In the genomic region with DNA sequence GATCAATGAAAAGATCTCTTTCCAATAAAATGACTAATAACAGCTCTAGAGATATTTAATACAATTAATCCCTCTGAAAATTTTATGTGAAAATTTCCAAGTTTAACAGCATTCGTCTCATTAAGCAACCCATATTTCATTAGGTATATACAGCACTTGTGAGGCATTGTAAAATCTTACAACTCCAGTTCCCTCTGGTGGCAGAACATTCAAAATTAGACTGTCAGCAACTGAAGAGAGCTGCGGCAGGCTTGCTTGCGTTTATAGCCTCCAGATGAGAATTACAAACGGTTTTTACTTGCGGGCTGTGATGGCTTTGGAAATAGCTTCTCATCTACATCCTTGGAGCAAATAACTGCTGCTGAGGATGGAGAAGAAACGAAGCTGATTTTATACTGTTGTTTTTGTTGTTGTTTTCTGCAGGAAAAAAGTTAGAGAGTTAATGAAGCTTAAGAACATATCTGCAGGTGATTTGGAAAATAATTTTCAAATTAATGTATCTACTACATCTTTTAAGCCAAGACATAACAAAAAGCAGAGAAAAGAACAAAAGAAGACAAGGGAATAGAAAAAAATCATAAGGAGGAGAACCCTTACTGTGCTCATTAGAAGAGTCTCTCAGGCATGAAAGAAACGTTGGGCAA, we compare ENCODE assay signal across 9 cellular contexts.
DNase-seq lines count a peak whose midpoint lies in the region; ATAC-seq and TF ChIP-seq lines count a peak whose summit lies in the region.
"Had no signal": no experiment of that assay in that cellular context is flagged by ENCODE, and none has a peak within 500 bp of the region (broad histone marks: within the 10 kb centered on the region; RNA-seq: fewer than 3 reads in every experiment).

No MANE protein-coding gene starts in this region.

- H3K4me1 Mint-ChIP-seq in chondrocyte (ENCODE audit: low read depth), result peaks cover 37% of the 10 kb centered on the region
- H3K4me1 Mint-ChIP-seq: central memory CD8-positive, alpha-beta T cell had no signal

- DNase-seq in Caki2 (ENCODE audit: low read depth) (peak; percentile 48), NCI-H2171 treated with DMSO at 0.1 percent for 48 hours (lab: John Stamatoyannopoulos, UW) (peak; percentile 81), chondrocyte (ENCODE audit: low spot score) (no peak), myocyte (ENCODE audit: low read depth) (peak; percentile 78), CD1c-positive myeloid dendritic cell (ENCODE audit: extremely low spot score) (no peak), HuH-7.5 (ENCODE audit: low spot score) (no peak)

- in situ Hi-C loops in Caki2 (cut with HindIII; ENCODE audit: low pct_unique_long_range_greater_than_20kb, low sequenced_read_pairs), result no loop called here

- H3K9me3 Mint-ChIP-seq in chondrocyte (ENCODE audit: low read depth), result no peaks in the 10 kb centered on the region

- H3K27me3 Mint-ChIP-seq in chondrocyte (ENCODE audit: low read depth), result no peaks in the 10 kb centered on the region
- H3K27me3 Mint-ChIP-seq: central memory CD8-positive, alpha-beta T cell had no signal

- H3K27ac Mint-ChIP-seq in chondrocyte (ENCODE audit: unreplicated experiment), result peak overlapping the region; percentile 72

- no peaks in the 10 kb centered on the region for H3K36me3 Mint-ChIP-seq in chondrocyte (ENCODE audit: low read depth)

- H3K4me3 Mint-ChIP-seq in chondrocyte (ENCODE audit: unreplicated experiment), result peak overlapping the region; percentile 35
- H3K4me3 Mint-ChIP-seq: central memory CD8-positive, alpha-beta T cell had no signal

- TF ChIP-seq CTCF in chondrocyte (IDR thresholded peaks at IDR 0.05), result peak; percentile 79

- ATAC-seq in HG02970 (IDR thresholded peaks at IDR 0.05; ENCODE audit: low FRiP score, unreplicated experiment) (no peak), GM19035 (IDR thresholded peaks at IDR 0.05; ENCODE audit: unreplicated experiment) (no peak)

Comparison
In these comparisons a context has a peak if more than half of its experiments do, and no peak if none do; other contexts are left out.
1. DNase-seq: peak in Caki2 (single experiment), NCI-H2171 treated with DMSO at 0.1 percent for 48 hours (single experiment) and myocyte (single experiment); none in chondrocyte (single experiment), CD1c-positive myeloid dendritic cell (single experiment) and HuH-7.5 (single experiment).